22 cellular contexts compared by ENCODE assay signal in genomic region chr1:238199325-238199724, GRCh38.
"Had no signal": no experiment of that assay in that cellular context is flagged by ENCODE, and none has a peak within 500 bp of the region (broad histone marks: within the 10 kb centered on the region; RNA-seq: fewer than 3 reads in every experiment).

No MANE protein-coding gene starts in this region.

- H3K27me3 ChIP-seq: colonic mucosa, gastroesophageal sphincter, heart left ventricle, hepatocyte, right lobe of liver, tibial nerve, upper lobe of right lung, uterus had no signal

- H3K36me3 ChIP-seq: colonic mucosa, gastroesophageal sphincter, heart left ventricle, lower lobe of right lung, right lobe of liver, thoracic aorta, tibial nerve, upper lobe of right lung, uterus had no signal

- H3K79me2 ChIP-seq: hepatocyte, parathyroid adenoma had no signal

- H3K4me3 ChIP-seq: colonic mucosa, gastroesophageal sphincter, heart left ventricle, hepatocyte, lower lobe of right lung, right lobe of liver, thoracic aorta, tibial nerve, upper lobe of right lung, uterus had no signal

- H3K4me2 ChIP-seq: hepatocyte had no signal

- DNase-seq: colonic mucosa; effector CD8-positive, alpha-beta T cell; endodermal cell; foreskin fibroblast; heart left ventricle; left ventricle myocardium superior; lower lobe of right lung; natural killer cell; right lobe of liver; small intestine; stimulated activated CD4-positive, alpha-beta T cell treated with anti-CD3 and anti-CD28 coated beads, Interleukin-15, amount 100 ng/mL, for 24 hours; stimulated activated CD4-positive, alpha-beta T cell treated with anti-CD3 and anti-CD28 coated beads, Interleukin-2, amount 100 ng/mL, for 48 hours; stimulated activated naive B cell treated with anti-CD40 and anti-IgM and Interleukin-4, amounts not matched to agents 10 μg/mL and 1 μg/mL and 100 μg/mL, for 72 hours; upper lobe of right lung; uterus had no signal

- H3K27ac ChIP-seq: colonic mucosa, epithelial cell of prostate, gastroesophageal sphincter, heart left ventricle, hepatocyte, lower lobe of right lung, parathyroid adenoma, right lobe of liver, thoracic aorta, tibial nerve, upper lobe of right lung, uterus had no signal

- H3K9ac ChIP-seq: parathyroid adenoma had no signal

- H2AFZ ChIP-seq: hepatocyte, parathyroid adenoma had no signal

- H3K9me3 ChIP-seq: colonic mucosa, gastroesophageal sphincter, lower lobe of right lung, right lobe of liver, thoracic aorta, upper lobe of right lung, uterus had no signal

- ATAC-seq: esophagus mucosa; gastroesophageal sphincter; heart left ventricle; left ventricle myocardium superior; lower lobe of right lung; natural killer cell; right lobe of liver; stimulated activated naive B cell treated with anti-CD40 and anti-IgM and Interleukin-4, amounts not matched to agents 10 μg/mL and 1 μg/mL and 100 μg/mL, for 72 hours; upper lobe of right lung had no signal

- H3K4me1 ChIP-seq: colonic mucosa, gastroesophageal sphincter, heart left ventricle, lower lobe of right lung, parathyroid adenoma, tibial nerve, upper lobe of right lung, uterus had no signal
